25 cellular contexts compared by ENCODE assay signal in genomic region chr2:206733341-206733740, GRCh38. TPM values are rescaled to one million over a fixed set of nuclear protein-coding genes. Genes with fewer than 3 reads are reported as not detected.
"Had no signal": no experiment of that assay in that cellular context is flagged by ENCODE, and none has a peak within 500 bp of the region (broad histone marks: within the 10 kb centered on the region; RNA-seq: fewer than 3 reads in every experiment).

No MANE protein-coding gene starts in this region.

- H3K27me3 ChIP-seq: testis, thyroid gland, tibial artery, tibial nerve, transverse colon, upper lobe of left lung, upper lobe of right lung, uterus, vagina had no signal

- DNase-seq: stimulated activated CD4-positive, alpha-beta T cell treated with anti-CD3 and anti-CD28 coated beads, Interleukin-2, amount 100 ng/mL, for 48 hours; stimulated activated CD4-positive, alpha-beta T cell treated with anti-CD3 and anti-CD28 coated beads, Interleukin-4, amount 100 ng/mL, for 1 hour; stimulated activated CD4-positive, alpha-beta T cell treated with anti-CD3 and anti-CD28 coated beads, Interleukin-4, amount 100 ng/mL, for 24 hours; stimulated activated CD4-positive, alpha-beta T cell treated with anti-CD3 and anti-CD28 coated beads, Interleukin-4, amount 100 ng/mL, for 4 hours; stimulated activated CD8-positive, alpha-beta memory T cell treated with anti-CD3 and anti-CD28 coated beads, Interleukin-4, amount 100 ng/mL, for 48 hours; stimulated activated naive B cell treated with anti-CD40 and anti-IgM and Interleukin-4, amounts not matched to agents 10 μg/mL and 1 μg/mL and 100 μg/mL, for 72 hours; stimulated activated naive CD4-positive, alpha-beta T cell; stimulated activated naive CD4-positive, alpha-beta T cell treated with Interleukin-2 at 50 U/mL for 16 hours; stimulated activated naive CD8-positive, alpha-beta T cell treated with anti-CD3 and anti-CD28 coated beads, Interleukin-15, amount 100 ng/mL, for 72 hours; stimulated activated naive CD8-positive, alpha-beta T cell treated with anti-CD3 and anti-CD28 coated beads, Interleukin-15, Interleukin-2, amounts not matched to agents 100 U/mL and 50 U/mL, for 24 hours; stomach; substantia nigra; testis; thyroid gland; tibial artery; transverse colon; upper lobe of left lung; upper lobe of right lung; uterus had no signal

- H3K4me1 ChIP-seq: stomach, suprapubic skin, testis, thyroid gland, tibial artery, tibial nerve, transverse colon, upper lobe of left lung, upper lobe of right lung, uterus, vagina had no signal

- H3K27ac ChIP-seq: stomach, suprapubic skin, testis, thoracic aorta, thyroid gland, tibial artery, tibial nerve, transverse colon, upper lobe of left lung, upper lobe of right lung, uterus, vagina had no signal

- H3K4me3 ChIP-seq: stomach, suprapubic skin, testis, thoracic aorta, thyroid gland, tibial artery, tibial nerve, transverse colon, upper lobe of left lung, upper lobe of right lung, uterus, vagina had no signal

- H3K36me3 ChIP-seq: stomach, suprapubic skin, thoracic aorta, thyroid gland, tibial artery, tibial nerve, transverse colon, upper lobe of left lung, upper lobe of right lung, uterus, vagina had no signal

- H3K9me3 ChIP-seq: stomach, testis, thoracic aorta, thyroid gland, tibial artery, tibial nerve, transverse colon, upper lobe of left lung, upper lobe of right lung, uterus, vagina had no signal

RNA-seq across cellular contexts. Expression of gene DYTN, which starts 15.1 kb away (rescaled TPM):
- polyA plus RNA-seq: stomach, thymus, urinary bladder had no signal
